8 cellular contexts compared by ENCODE assay signal in genomic region chr10:73886085-73886529, GRCh38. TPM values are rescaled to one million over a fixed set of nuclear protein-coding genes. Genes with fewer than 3 reads are reported as not detected.
A peak's percentile ranks its signal among the peaks of the same experiment; 100 is the strongest.
DNase-seq lines count a peak whose midpoint lies in the region; ATAC-seq and TF ChIP-seq lines count a peak whose summit lies in the region.

No MANE protein-coding gene starts in this region.

- H3K27me3 Mint-ChIP-seq in CD4-positive, alpha-beta memory T cell: no peaks in the 10 kb centered on the region

- H3K4me1 Mint-ChIP-seq in CD4-positive, alpha-beta memory T cell: peaks cover 5 to 9% (median 6%) of the 10 kb centered on the region in 4 donors

- H3K27ac ChIP-seq in CD4-positive, alpha-beta memory T cell (ENCODE audit: low read depth, low read length): no peak overlapping the region
- peak overlapping the region; percentile 11 for H3K27ac ChIP-seq in angular gyrus (ENCODE audit: low read depth, low read length)
- peak overlapping the region; percentile 80 to 83 for H3K27ac ChIP-seq in right atrium auricular region

- H3K4me1 ChIP-seq in CD4-positive, alpha-beta memory T cell (ENCODE audit: insufficient read depth, low read length): peaks cover 9% of the 10 kb centered on the region
- peaks cover 0 to 31% of the 10 kb centered on the region in 2 donors for H3K4me1 ChIP-seq in right atrium auricular region

- H3K36me3 ChIP-seq in CD4-positive, alpha-beta memory T cell (ENCODE audit: insufficient read depth, low read length): no peaks in the 10 kb centered on the region
- H3K36me3 ChIP-seq in right atrium auricular region: no peaks in the 10 kb centered on the region

- peak overlapping the region in 1 of 8 donors; percentile 22 for H3K4me3 Mint-ChIP-seq in CD4-positive, alpha-beta memory T cell

- peak overlapping the region in 3 of 7 donors; percentile 64 to 70 (median 65) for H3K27ac Mint-ChIP-seq in CD4-positive, alpha-beta memory T cell

- TF ChIP-seq CTCF in right atrium auricular region (IDR thresholded peaks at IDR 0.05): peak; percentile 44 to 92
- TF ChIP-seq CTCF in retinal pigment epithelial cell (conservative IDR thresholded peaks at IDR 0.05; ENCODE audit: low read depth, low read length): peak; percentile 88

- ATAC-seq in GM19463 (IDR thresholded peaks at IDR 0.05; ENCODE audit: unreplicated experiment): peak; percentile 57
- ATAC-seq in HG02588 (IDR thresholded peaks at IDR 0.05; ENCODE audit: unreplicated experiment): no peak

- DNase-seq in CD4-positive, alpha-beta memory T cell: peak; percentile 67 to 76 (median 68)
- DNase-seq in LoVo (ENCODE audit: low spot score) (peak; percentile 88), T-helper 1 cell (peak; percentile 36 to 69 (median 56)), right atrium auricular region (ENCODE audit: low spot score) (peak; percentile 87), retinal pigment epithelial cell (ENCODE audit: low read depth) (no peak)

- POLR2A ChIA-PET in CD4-positive, alpha-beta memory T cell (lab: Charles Lee; ENCODE audit: partially characterized antibody): interaction anchor here (0.6 to 3.9 kb wide), 9 partner anchors 25 to 1622 kb away, joined by 3 to 29 read pairs (median 5); partner anchors contain the start of gene PLAU

- H3K36me3 Mint-ChIP-seq in CD4-positive, alpha-beta memory T cell: no peaks in the 10 kb centered on the region

- no peak overlapping the region for H3K4me3 ChIP-seq in CD4-positive, alpha-beta memory T cell (ENCODE audit: low read length in 2 of 2)
- H3K4me3 ChIP-seq in right atrium auricular region (no peak overlapping the region), retinal pigment epithelial cell (ENCODE audit: low read length) (no peak overlapping the region)

- H3K9me3 ChIP-seq in CD4-positive, alpha-beta memory T cell (ENCODE audit: control insufficient read depth in 1 of 2, low read length in 2 of 2): no peaks in the 10 kb centered on the region
- H3K9me3 ChIP-seq in right atrium auricular region: no peaks in the 10 kb centered on the region

- H3K9me3 Mint-ChIP-seq in CD4-positive, alpha-beta memory T cell: no peaks in the 10 kb centered on the region

- CTCF ChIA-PET in CD4-positive, alpha-beta memory T cell (lab: Charles Lee; ENCODE audit: partially characterized antibody): interaction anchor here (0.7 to 20.2 kb wide), 56 partner anchors 8 to 357 kb away, joined by 3 to 726 read pairs (median 5); partner anchors contain the start of genes ADK and AP3M1

- intact Hi-C loops in CD4-positive, alpha-beta memory T cell (cut with micrococcal nuclease): loop anchor here (1.0 to 10.0 kb wide), 9 partner anchors 36 to 1350 kb away; no protein-coding TSS in a partner anchor

- H3K27me3 ChIP-seq in CD4-positive, alpha-beta memory T cell (ENCODE audit: insufficient read depth, low read length): no peaks in the 10 kb centered on the region
- H3K27me3 ChIP-seq in right atrium auricular region: no peaks in the 10 kb centered on the region

RNA-seq across cellular contexts. Expression of gene CAMK2G, which starts 11.8 kb away (rescaled TPM):
- total RNA-seq in CD4-positive, alpha-beta memory T cell: 10 to 100 TPM; 64.3 to 70.4 TPM
- 1 to 10 TPM; 3.8 to 7.8 TPM for polyA plus RNA-seq in CD4-positive, alpha-beta memory T cell
- 10 to 100 TPM; 12.1 to 17.4 TPM for total RNA-seq in right atrium auricular region

RNA-seq across cellular contexts. Expression of gene PLAU, which starts 24.8 kb away (rescaled TPM):
- under 1 TPM; 0.64 to 0.91 TPM for total RNA-seq in CD4-positive, alpha-beta memory T cell
- polyA plus RNA-seq in CD4-positive, alpha-beta memory T cell: not detected
- 1 to 10 TPM; 3.9 to 4.6 TPM for total RNA-seq in right atrium auricular region
